In genomic region chr2:188979119-188979729, GRCh38 we compare ENCODE assay signal across 9 cellular contexts. TPM values are rescaled to one million over a fixed set of nuclear protein-coding genes. Genes with fewer than 3 reads are reported as not detected.
DNase-seq lines count a peak whose midpoint lies in the region; ATAC-seq and TF ChIP-seq lines count a peak whose summit lies in the region.
"Had no signal": no experiment of that assay in that cellular context is flagged by ENCODE, and none has a peak within 500 bp of the region (broad histone marks: within the 10 kb centered on the region; RNA-seq: fewer than 3 reads in every experiment).

No MANE protein-coding gene starts in this region.

- peak overlapping the region; percentile 71 for H3K4me2 ChIP-seq in hepatocyte

- H3K9me3 ChIP-seq in hepatocyte (ENCODE audit: low read depth): no peaks in the 10 kb centered on the region

- peak overlapping the region; percentile 85 for H3K27ac Mint-ChIP-seq in stimulated activated naive CD8-positive, alpha-beta T cell treated with anti-CD3 and anti-CD28 coated beads, Interleukin-15, Interleukin-2, amounts not matched to agents 100 ng/mL and 50 ng/mL, for 24 hours
- H3K27ac Mint-ChIP-seq: memory B cell had no signal

- H3K9me3 Mint-ChIP-seq in stimulated activated naive CD8-positive, alpha-beta T cell treated with anti-CD3 and anti-CD28 coated beads, Interleukin-15, Interleukin-2, amounts not matched to agents 100 ng/mL and 50 ng/mL, for 24 hours: no peaks in the 10 kb centered on the region
- H3K9me3 Mint-ChIP-seq: memory B cell had no signal

- no peak for DNase-seq in stimulated activated naive CD8-positive, alpha-beta T cell treated with anti-CD3 and anti-CD28 coated beads, Interleukin-15, Interleukin-2, amounts not matched to agents 100 U/mL and 50 U/mL, for 24 hours
- no peak for DNase-seq in hepatocyte (ENCODE audit: low spot score)
- no peak for DNase-seq in NCI-H146 treated with DMSO at 0.1 percent for 48 hours (lab: John Stamatoyannopoulos, UW; ENCODE audit: unreplicated experiment)
- no peak for DNase-seq in superior temporal gyrus (ENCODE audit: extremely low spot score)
- no peak for DNase-seq in NCI-H1092 treated with DMSO at 0.1 percent for 48 hours (lab: John Stamatoyannopoulos, UW)
- DNase-seq in stimulated activated CD4-positive, alpha-beta T cell treated with anti-CD3 and anti-CD28 coated beads, Interleukin-4, amount 100 ng/mL, for 24 hours: no peak

- peak overlapping the region; percentile 72 for H3K4me3 Mint-ChIP-seq in stimulated activated naive CD8-positive, alpha-beta T cell treated with anti-CD3 and anti-CD28 coated beads, Interleukin-15, Interleukin-2, amounts not matched to agents 100 ng/mL and 50 ng/mL, for 24 hours
- H3K4me3 Mint-ChIP-seq: memory B cell had no signal

- no peaks in the 10 kb centered on the region for H3K4me1 ChIP-seq in hepatocyte (ENCODE audit: insufficient read depth)

- H3K27ac ChIP-seq in hepatocyte: peak overlapping the region; percentile 98

- H3K36me3 Mint-ChIP-seq in stimulated activated naive CD8-positive, alpha-beta T cell treated with anti-CD3 and anti-CD28 coated beads, Interleukin-15, Interleukin-2, amounts not matched to agents 100 ng/mL and 50 ng/mL, for 24 hours (ENCODE audit: low read depth): no peaks in the 10 kb centered on the region
- H3K36me3 Mint-ChIP-seq: memory B cell had no signal

- ATAC-seq in stimulated activated naive CD8-positive, alpha-beta T cell treated with anti-CD3 and anti-CD28 coated beads, Interleukin-15, Interleukin-2, amounts not matched to agents 100 U/mL and 50 U/mL, for 24 hours: no peak
- peak; percentile 13 for ATAC-seq in HG03457 (IDR thresholded peaks at IDR 0.05; ENCODE audit: unreplicated experiment)

- H4K20me1 ChIP-seq in hepatocyte (ENCODE audit: insufficient read depth, poor library complexity, severe bottlenecking): peaks cover 4% of the 10 kb centered on the region

- peaks cover 19% of the 10 kb centered on the region for H3K4me1 Mint-ChIP-seq in stimulated activated naive CD8-positive, alpha-beta T cell treated with anti-CD3 and anti-CD28 coated beads, Interleukin-15, Interleukin-2, amounts not matched to agents 100 ng/mL and 50 ng/mL, for 24 hours (ENCODE audit: low read depth)
- H3K4me1 Mint-ChIP-seq: memory B cell had no signal

- no peaks in the 10 kb centered on the region for H3K27me3 ChIP-seq in hepatocyte

- H2AFZ ChIP-seq in hepatocyte: no peak overlapping the region

- 40% methylated on average over 1 of the region's 1 CpG for WGBS in hepatocyte (ENCODE audit: low lambda C conversion rate, missing lambda C conversion rate)

- no peaks in the 10 kb centered on the region for H3K9me2 ChIP-seq in hepatocyte (replicated peaks; ENCODE audit: insufficient read depth)

- H3K27me3 Mint-ChIP-seq in stimulated activated naive CD8-positive, alpha-beta T cell treated with anti-CD3 and anti-CD28 coated beads, Interleukin-15, Interleukin-2, amounts not matched to agents 100 ng/mL and 50 ng/mL, for 24 hours: peaks cover 20% of the 10 kb centered on the region
- H3K27me3 Mint-ChIP-seq: memory B cell had no signal

- H3K4me3 ChIP-seq in hepatocyte: peak overlapping the region; percentile 5

- H3K36me3 ChIP-seq in hepatocyte (replicated peaks; ENCODE audit: insufficient read depth, low read depth): no peaks in the 10 kb centered on the region

- peaks cover 88% of the 10 kb centered on the region for H3K79me2 ChIP-seq in hepatocyte

- TF ChIP-seq CTCF in hepatocyte (IDR thresholded peaks at IDR 0.05; ENCODE audit: poor library complexity): no peak

RNA-seq across cellular contexts. Expression of gene COL3A1, which starts 5.1 kb away (rescaled TPM):
- 5,479 and 8,329 TPM in 2 replicates for total RNA-seq in hepatocyte
- 6,699 and 6,726 TPM in 2 replicates for polyA plus RNA-seq in hepatocyte
